13 cellular contexts compared by ENCODE assay signal in genomic region chr2:23492941-23493340, GRCh38.
A peak's percentile ranks its signal among the peaks of the same experiment; 100 is the strongest.
DNase-seq lines count a peak whose midpoint lies in the region; ATAC-seq and TF ChIP-seq lines count a peak whose summit lies in the region.
"Had no signal": no experiment of that assay in that cellular context is flagged by ENCODE, and none has a peak within 500 bp of the region (broad histone marks: within the 10 kb centered on the region; RNA-seq: fewer than 3 reads in every experiment).

No MANE protein-coding gene starts in this region.

- H3K4me3 ChIP-seq in skeletal muscle cell (ENCODE audit: low read depth, low read length), result no peak overlapping the region
- H3K4me3 ChIP-seq: ovary had no signal

- DNase-seq in NCI-H146 (lab: John Stamatoyannopoulos, UW), result peak; percentile 37
- no peak for DNase-seq in NCI-H146 treated with DMSO at 0.1 percent for 48 hours (lab: John Stamatoyannopoulos, UW; ENCODE audit: unreplicated experiment)
- DNase-seq in NCI-H345 treated with DMSO at 0.1 percent for 48 hours (lab: John Stamatoyannopoulos, UW; ENCODE audit: unreplicated experiment), result peak; percentile 50
- DNase-seq in chondrocyte (ENCODE audit: low spot score), result peak; percentile 29
- peak; percentile 23 for DNase-seq in skeletal muscle cell (ENCODE audit: low read depth)
- DNase-seq in effector CD4-positive, alpha-beta T cell, result no peak
- no peak for DNase-seq in omental fat pad (ENCODE audit: low spot score)
- DNase-seq: activated CD4-positive, alpha-beta T cell treated with anti-CD3 and anti-CD28 coated beads for 1 hour; activated T-cell treated with anti-CD3 and anti-CD28 coated beads, Interleukin-2, amount 50 U/mL, for 4 hours had no signal

- peaks cover 24% of the 10 kb centered on the region for H3K27me3 Mint-ChIP-seq in chondrocyte (ENCODE audit: low read depth)

- no peak overlapping the region for H3K4me3 Mint-ChIP-seq in chondrocyte (ENCODE audit: unreplicated experiment)
- H3K4me3 Mint-ChIP-seq: activated T-cell treated with anti-CD3 and anti-CD28 coated beads, Interleukin-2, amount 50 U/mL, for 4 hours; CD8-positive, alpha-beta memory T cell; mesothelial cell of epicardium had no signal

- H3K9me3 Mint-ChIP-seq in chondrocyte (ENCODE audit: low read depth), result no peaks in the 10 kb centered on the region
- H3K9me3 Mint-ChIP-seq: activated T-cell treated with anti-CD3 and anti-CD28 coated beads, Interleukin-2, amount 50 U/mL, for 4 hours; CD8-positive, alpha-beta memory T cell; mesothelial cell of epicardium had no signal

- H3K27ac Mint-ChIP-seq in chondrocyte (ENCODE audit: unreplicated experiment), result no peak overlapping the region
- H3K27ac Mint-ChIP-seq: mesothelial cell of epicardium had no signal

- TF ChIP-seq CTCF in chondrocyte (IDR thresholded peaks at IDR 0.05) (no peak), omental fat pad (IDR thresholded peaks at IDR 0.05) (no peak)

- H3K4me1 Mint-ChIP-seq in chondrocyte (ENCODE audit: low read depth), result peaks cover 25% of the 10 kb centered on the region

- ATAC-seq in omental fat pad (ENCODE audit: low FRiP score) (no peak), HG03280 (IDR thresholded peaks at IDR 0.05; ENCODE audit: unreplicated experiment) (no peak)
- ATAC-seq: activated T-cell treated with anti-CD3 and anti-CD28 coated beads, Interleukin-2, amount 50 U/mL, for 4 hours had no signal

- H3K36me3 Mint-ChIP-seq in chondrocyte (ENCODE audit: low read depth), result peaks cover 5% of the 10 kb centered on the region
- H3K36me3 Mint-ChIP-seq: CD8-positive, alpha-beta memory T cell had no signal

Comparison
In these comparisons a context has a peak if more than half of its experiments do, and no peak if none do; other contexts are left out.
1. DNase-seq: peak in NCI-H146 (single experiment), NCI-H345 treated with DMSO at 0.1 percent for 48 hours (single experiment), chondrocyte (single experiment) and skeletal muscle cell (single experiment); none in NCI-H146 treated with DMSO at 0.1 percent for 48 hours (single experiment), effector CD4-positive, alpha-beta T cell (single experiment) and omental fat pad (single experiment).